8 cellular contexts compared by ENCODE assay signal in genomic region chr16:77236063-77236511, GRCh38. TPM values are rescaled to one million over a fixed set of nuclear protein-coding genes. Genes with fewer than 3 reads are reported as not detected.
DNase-seq lines count a peak whose midpoint lies in the region; ATAC-seq and TF ChIP-seq lines count a peak whose summit lies in the region.

No MANE protein-coding gene starts in this region.

- no peaks in the 10 kb centered on the region for H3K9me3 ChIP-seq in mammary epithelial cell (replicated peaks; ENCODE audit: insufficient read depth, low read length)

- H3K9ac ChIP-seq in mammary epithelial cell (ENCODE audit: insufficient read depth, low read length) = no peak overlapping the region

- H3K4me3 ChIP-seq in mammary epithelial cell (replicated peaks in 1 of 3; ENCODE audit: insufficient read depth in 1 of 3, low read depth in 2 of 3, low read length in 3 of 3) (no peak overlapping the region), kidney epithelial cell (ENCODE audit: low read depth, low read length) (no peak overlapping the region)

- WGBS in mammary epithelial cell (ENCODE audit: low coverage, missing lambda C conversion rate) = 0% methylated on average over 12 of the region's 21 CpGs

- no peaks in the 10 kb centered on the region for H3K9me3 Mint-ChIP-seq in WTC11

- no peak overlapping the region for H3K27ac Mint-ChIP-seq in WTC11

- BruUV-seq in mammary epithelial cell (replicated peaks; lab: Mats Ljungman, UMichigan) = no TSS peak

- ATAC-seq in GM18907 (IDR thresholded peaks at IDR 0.05; ENCODE audit: unreplicated experiment) (peak; percentile 99), HG03135 (IDR thresholded peaks at IDR 0.05; ENCODE audit: unreplicated experiment) (peak; percentile 97), WTC11 (peak; percentile 89)

- no peaks in the 10 kb centered on the region for H3K27me3 ChIP-seq in mammary epithelial cell (ENCODE audit: insufficient read depth, low read length)
- no peaks in the 10 kb centered on the region for H3K27me3 ChIP-seq in kidney epithelial cell (ENCODE audit: control insufficient read depth, insufficient read depth, low read length)

- H3K27ac ChIP-seq in mammary epithelial cell (ENCODE audit: insufficient read depth, low read depth, low read length) = no peak overlapping the region

- no peaks in the 10 kb centered on the region for H3K4me1 ChIP-seq in mammary epithelial cell (ENCODE audit: insufficient read depth, low read length)

- POLR2A ChIA-PET in WTC11 (lab: Charles Lee) = no interaction called here

- CTCF ChIA-PET in WTC11 (lab: Charles Lee) (interaction anchor here (0.6 to 2.3 kb wide), 10 partner anchors 113 to 424 kb away, joined by 3 to 34 read pairs (median 5); partner anchors contain the start of gene ADAMTS18), mammary epithelial cell (lab: Charles Lee; ENCODE audit: low non-redundant PET) (interaction anchor here (0.6 kb wide), 1 partner anchor 73 kb away, joined by 3 read pairs; no protein-coding TSS in a partner anchor)

- H2AFZ ChIP-seq in mammary epithelial cell (ENCODE audit: low read depth, low read length) = peak overlapping the region; percentile 36

- in situ Hi-C loops in mammary epithelial cell (cut with MboI; ENCODE audit: low sequenced_read_pairs in 2 of 2) = loop anchor here (5.0 to 25.0 kb wide), 4 partner anchors 351 to 751 kb away; no protein-coding TSS in a partner anchor

- no peaks in the 10 kb centered on the region for H4K20me1 ChIP-seq in mammary epithelial cell (ENCODE audit: insufficient read depth, low read length)

- H3K36me3 Mint-ChIP-seq in WTC11 = no peaks in the 10 kb centered on the region

- H3K27me3 Mint-ChIP-seq in WTC11 (ENCODE audit: low read depth) = peaks cover 5% of the 10 kb centered on the region

- H3K36me3 ChIP-seq in mammary epithelial cell (ENCODE audit: insufficient read depth, low read length) (no peaks in the 10 kb centered on the region), kidney epithelial cell (ENCODE audit: control insufficient read depth, insufficient read depth, low read length) (peaks cover 1% of the 10 kb centered on the region)

- peak overlapping the region; percentile 32 for H3K4me2 ChIP-seq in mammary epithelial cell (ENCODE audit: insufficient read depth, low read depth, low read length)

- H3K4me3 Mint-ChIP-seq in WTC11 = no peak overlapping the region

- TF ChIP-seq CTCF in AG09319 (IDR thresholded peaks at IDR 0.05; ENCODE audit: low read depth, low read length) = no peak; the same call in none of the 2 replicates
- TF ChIP-seq CTCF in WTC11 (IDR thresholded peaks at IDR 0.05) = peak; percentile 96
- TF ChIP-seq CTCF in mammary epithelial cell (conservative IDR thresholded peaks at IDR 0.05 in 1 of 2, IDR thresholded peaks at IDR 0.05 in 1 of 2; ENCODE audit: extremely low read depth in 1 of 2, insufficient read depth in 1 of 2, low read depth in 1 of 2, low read length in 2 of 2) = peak; percentile 99 to 100
- TF ChIP-seq CTCF in kidney epithelial cell (IDR thresholded peaks at IDR 0.05; ENCODE audit: insufficient read depth, low read length, poor library complexity, severe bottlenecking) = peak; percentile 99

- peaks cover 46% of the 10 kb centered on the region for H3K4me1 Mint-ChIP-seq in WTC11

- intact Hi-C loops in mammary epithelial cell (cut with micrococcal nuclease) = loop anchor here (1.0 to 10.0 kb wide), 9 partner anchors 121 to 864 kb away; partner anchors contain the start of gene ADAMTS18

- dilution Hi-C loops in mammary epithelial cell (cut with HindIII; ENCODE audit: low sequenced_read_pairs) = no loop called here

- no peaks in the 10 kb centered on the region for H3K79me2 ChIP-seq in mammary epithelial cell (ENCODE audit: insufficient read depth, low read length)

- DNase-seq in AG09319 (ENCODE audit: extremely low read depth, low read depth) = peak; percentile 58
- DNase-seq in NCI-H2196 treated with DMSO at 0.1 percent for 48 hours (lab: John Stamatoyannopoulos, UW; ENCODE audit: unreplicated experiment) = peak; percentile 30
- peak; percentile 94 for DNase-seq in WTC11 (ENCODE audit: low spot score)
- DNase-seq in mammary epithelial cell = peak; percentile 59
- DNase-seq in kidney epithelial cell (ENCODE audit: low read depth) = no peak
- peak; percentile 82 to 85 for DNase-seq in stimulated activated CD4-positive, alpha-beta T cell treated with anti-CD3 and anti-CD28 coated beads, Interleukin-1b, Interleukin-23, amount 100 ng/mL, for 4 hours (ENCODE audit: low read depth in 2 of 2)

TF ChIP-seq in WTC11, 78 proteins besides CTCF, POLR2A, EP300 and RAD21:
- no peak for TF ChIP-seq GRHL2 (CRISPR knock-in tag; IDR thresholded peaks at IDR 0.05; ENCODE audit: insufficient replicate concordance, severe bottlenecking)
- peak; percentile 28; the same call in 1 of the 2 replicates for TF ChIP-seq CBFB (CRISPR knock-in tag; IDR thresholded peaks at IDR 0.05; ENCODE audit: low read depth)
- TF ChIP-seq HMGXB4 (CRISPR knock-in tag; IDR thresholded peaks at IDR 0.05) = 0 out of 2 replicates have a peak, but pooled peaks have one; percentile 29
- no peak for TF ChIP-seq ZNF219 (CRISPR knock-in tag; IDR thresholded peaks at IDR 0.05; ENCODE audit: borderline replicate concordance)
- no peak for TF ChIP-seq ZBTB21 (CRISPR knock-in tag; IDR thresholded peaks at IDR 0.05; ENCODE audit: borderline replicate concordance)
- TF ChIP-seq TP53 (CRISPR knock-in tag; IDR thresholded peaks at IDR 0.05) = peak; percentile 50; the same call in 1 of the 2 replicates
- TF ChIP-seq TEAD1 (CRISPR knock-in tag; IDR thresholded peaks at IDR 0.05) = no peak
- TF ChIP-seq NFATC4 (CRISPR knock-in tag; IDR thresholded peaks at IDR 0.05) = no peak
- TF ChIP-seq ZBTB43 (CRISPR knock-in tag; IDR thresholded peaks at IDR 0.05) = peak; percentile 53; the same call in 1 of the 2 replicates
- no peak for TF ChIP-seq ZNF121 (CRISPR knock-in tag; IDR thresholded peaks at IDR 0.05)
- TF ChIP-seq MAX (CRISPR knock-in tag; IDR thresholded peaks at IDR 0.05) = peak; percentile 54; the same call in 1 of the 2 replicates
- no peak for TF ChIP-seq KAT7 (CRISPR knock-in tag; IDR thresholded peaks at IDR 0.05; ENCODE audit: borderline replicate concordance)
- TF ChIP-seq HMGA2 (CRISPR knock-in tag; IDR thresholded peaks at IDR 0.05) = no peak
- peak; percentile 71; the same call in 1 of the 2 replicates for TF ChIP-seq GABPB1 (CRISPR knock-in tag; IDR thresholded peaks at IDR 0.05)
- TF ChIP-seq FOXP1 (CRISPR knock-in tag; IDR thresholded peaks at IDR 0.05; ENCODE audit: borderline replicate concordance) = no peak
- no peak for TF ChIP-seq E2F5 (CRISPR knock-in tag; IDR thresholded peaks at IDR 0.05)
- no peak for TF ChIP-seq E2F1 (CRISPR knock-in tag; IDR thresholded peaks at IDR 0.05)

RNA-seq across cellular contexts. Expression of gene SYCE1L, which starts 36.9 kb away (rescaled TPM):
- total RNA-seq in WTC11 (2021) (7.0 to 10.8 TPM (median 7.3 TPM) in 3 replicates), mammary epithelial cell (10 to 100 TPM in 1 of 2 donors, under 1 TPM in 1; 0.33 to 10.6 TPM), kidney epithelial cell (3.4 and 7.5 TPM in 2 replicates)
- 0.48 TPM for polyA plus RNA-seq in mammary epithelial cell
- not detected for polyA minus RNA-seq in mammary epithelial cell

RNA-seq across cellular contexts. Expression of gene MON1B, which starts 45.1 kb away (rescaled TPM):
- 44.7 to 49.1 TPM (median 45.2 TPM) in 3 replicates for total RNA-seq in WTC11 (2021)
- 10 to 100 TPM; 22.3 to 54.7 TPM for total RNA-seq in mammary epithelial cell
- 23.2 TPM for polyA plus RNA-seq in mammary epithelial cell
- 29.0 TPM for polyA minus RNA-seq in mammary epithelial cell
- 30.0 and 57.1 TPM in 2 replicates for total RNA-seq in kidney epithelial cell
